In the genomic region with DNA sequence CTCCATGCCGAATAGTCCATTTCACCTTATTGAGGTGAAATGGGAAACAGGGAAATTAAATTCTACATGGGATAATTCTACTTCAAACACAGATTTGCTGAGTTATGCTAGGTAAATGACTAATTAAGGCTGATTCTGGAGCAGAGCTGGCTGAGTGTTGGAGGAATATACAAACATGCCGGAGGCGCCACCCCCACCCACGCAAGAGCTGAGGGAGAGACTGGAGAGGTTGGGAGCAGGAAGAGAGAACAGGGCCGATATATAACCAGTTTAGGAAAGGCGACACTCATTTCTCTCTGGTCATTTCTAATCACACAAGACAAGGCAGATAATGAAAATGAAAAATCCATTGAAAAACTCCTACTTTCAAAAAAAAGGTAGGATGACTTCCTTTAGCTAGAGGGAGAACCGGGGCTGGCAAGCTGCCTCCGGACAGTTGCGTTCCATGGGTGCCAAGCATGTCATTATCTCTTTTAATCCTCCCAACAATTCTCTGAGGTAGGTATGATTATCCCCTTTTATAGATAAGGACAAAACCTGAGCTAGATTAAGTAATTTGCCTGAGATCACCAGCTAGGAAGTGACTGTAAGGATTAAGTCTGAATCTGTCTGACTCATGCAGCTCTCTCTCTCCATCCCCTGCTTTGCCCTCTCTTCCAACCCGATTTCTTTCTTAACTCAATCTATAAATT, we compare ENCODE assay signal across 1 cellular context.
TF ChIP-seq lines count a peak whose summit lies in the region.

No MANE protein-coding gene starts in this region.

TF ChIP-seq in HepG2, 621 proteins besides CTCF, POLR2A, EP300 and RAD21:
- TF ChIP-seq ERF (CRISPR knock-in tag; IDR thresholded peaks at IDR 0.05) (no peak), ZNF788 (CRISPR knock-in tag; IDR thresholded peaks at IDR 0.05; ENCODE audit: borderline replicate concordance) (no peak), SRSF1 (optimal IDR thresholded peaks at IDR 0.05; ENCODE audit: low read depth, low read length) (no peak), NCOR1 (IDR thresholded peaks at IDR 0.05; ENCODE audit: borderline replicate concordance, low read length) (no peak), JUN (CRISPR knock-in tag; IDR thresholded peaks at IDR 0.05) (no peak), ZHX2 (IDR thresholded peaks at IDR 0.05; ENCODE audit: low read depth) (no peak), ZHX2 (CRISPR knock-in tag; IDR thresholded peaks at IDR 0.05; ENCODE audit: borderline replicate concordance) (no peak), ZNF10 (CRISPR knock-in tag; IDR thresholded peaks at IDR 0.05; ENCODE audit: borderline replicate concordance, low read depth) (no peak), MXI1 (IDR thresholded peaks at IDR 0.05; ENCODE audit: borderline replicate concordance, low read depth, low read length) (no peak), ZNF530 (CRISPR knock-in tag; IDR thresholded peaks at IDR 0.05; ENCODE audit: low read depth) (no peak), SOX6 (IDR thresholded peaks at IDR 0.05) (no peak), SOX6 (CRISPR knock-in tag; IDR thresholded peaks at IDR 0.05) (no peak), LRRFIP1 (CRISPR knock-in tag; conservative IDR thresholded peaks at IDR 0.05) (no peak), HOXA3 (CRISPR knock-in tag; IDR thresholded peaks at IDR 0.05) (no peak)
- TF ChIP-seq, protein P1, sequence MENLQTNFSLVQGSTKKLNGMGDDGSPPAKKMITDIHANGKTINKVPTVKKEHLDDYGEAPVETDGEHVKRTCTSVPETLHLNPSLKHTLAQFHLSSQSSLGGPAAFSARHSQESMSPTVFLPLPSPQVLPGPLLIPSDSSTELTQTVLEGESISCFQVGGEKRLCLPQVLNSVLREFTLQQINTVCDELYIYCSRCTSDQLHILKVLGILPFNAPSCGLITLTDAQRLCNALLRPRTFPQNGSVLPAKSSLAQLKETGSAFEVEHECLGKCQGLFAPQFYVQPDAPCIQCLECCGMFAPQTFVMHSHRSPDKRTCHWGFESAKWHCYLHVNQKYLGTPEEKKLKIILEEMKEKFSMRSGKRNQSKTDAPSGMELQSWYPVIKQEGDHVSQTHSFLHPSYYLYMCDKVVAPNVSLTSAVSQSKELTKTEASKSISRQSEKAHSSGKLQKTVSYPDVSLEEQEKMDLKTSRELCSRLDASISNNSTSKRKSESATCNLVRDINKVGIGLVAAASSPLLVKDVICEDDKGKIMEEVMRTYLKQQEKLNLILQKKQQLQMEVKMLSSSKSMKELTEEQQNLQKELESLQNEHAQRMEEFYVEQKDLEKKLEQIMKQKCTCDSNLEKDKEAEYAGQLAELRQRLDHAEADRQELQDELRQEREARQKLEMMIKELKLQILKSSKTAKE (CRISPR knock-in tag; IDR thresholded peaks at IDR 0.05; ENCODE audit: borderline replicate concordance) = no peak
- TF ChIP-seq, protein P2, sequence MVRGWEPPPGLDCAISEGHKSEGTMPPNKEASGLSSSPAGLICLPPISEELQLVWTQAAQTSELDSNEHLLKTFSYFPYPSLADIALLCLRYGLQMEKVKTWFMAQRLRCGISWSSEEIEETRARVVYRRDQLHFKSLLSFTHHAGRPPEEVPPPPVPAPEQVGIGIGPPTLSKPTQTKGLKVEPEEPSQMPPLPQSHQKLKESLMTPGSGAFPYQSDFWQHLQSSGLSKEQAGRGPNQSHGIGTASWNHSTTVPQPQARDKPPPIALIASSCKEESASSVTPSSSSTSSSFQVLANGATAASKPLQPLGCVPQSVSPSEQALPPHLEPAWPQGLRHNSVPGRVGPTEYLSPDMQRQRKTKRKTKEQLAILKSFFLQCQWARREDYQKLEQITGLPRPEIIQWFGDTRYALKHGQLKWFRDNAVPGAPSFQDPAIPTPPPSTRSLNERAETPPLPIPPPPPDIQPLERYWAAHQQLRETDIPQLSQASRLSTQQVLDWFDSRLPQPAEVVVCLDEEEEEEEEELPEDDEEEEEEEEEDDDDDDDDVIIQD (CRISPR knock-in tag; IDR thresholded peaks at IDR 0.05; ENCODE audit: low read depth) = no peak
